Comparison of ENCODE assay signal across 8 cellular contexts in the genomic region with DNA sequence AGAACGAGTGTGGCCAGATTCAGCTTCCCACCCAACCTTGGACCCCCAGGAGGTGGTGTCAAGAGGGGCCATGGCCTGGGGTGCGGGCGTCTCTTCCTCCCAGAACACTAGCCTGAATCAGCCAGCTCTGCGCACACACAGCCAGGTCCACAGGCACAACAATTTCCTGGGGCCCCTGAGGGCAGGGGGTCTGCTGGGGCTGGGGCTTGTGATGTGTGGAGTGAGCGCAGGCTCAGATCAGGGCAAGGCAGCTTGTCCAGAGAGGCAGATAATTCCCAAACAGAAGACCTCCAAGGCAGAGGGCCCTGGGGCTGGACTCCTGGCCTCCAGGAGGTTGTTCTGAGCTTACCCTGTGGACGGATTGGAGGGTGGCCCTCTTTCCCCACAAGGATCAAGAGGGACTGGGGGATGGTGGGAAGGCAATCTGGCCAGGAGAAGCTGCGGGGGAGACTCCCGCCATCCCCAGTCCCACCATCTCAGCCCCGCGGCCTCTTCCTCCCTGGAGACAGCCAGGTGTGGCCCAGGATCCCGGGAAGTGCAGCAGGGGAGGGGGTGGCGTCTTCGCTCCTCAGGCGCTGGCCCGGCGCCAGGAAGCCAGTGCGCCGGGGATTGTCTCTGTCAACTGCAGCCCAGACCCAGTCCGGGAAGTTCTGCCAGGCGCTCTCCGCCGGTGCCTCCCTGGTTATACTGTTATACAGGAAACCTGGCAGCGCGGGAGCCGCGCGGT. TPM values are rescaled to one million over a fixed set of nuclear protein-coding genes. Genes with fewer than 3 reads are reported as not detected.
DNase-seq lines count a peak whose midpoint lies in the region; ATAC-seq and TF ChIP-seq lines count a peak whose summit lies in the region.
"Had no signal": no experiment of that assay in that cellular context is flagged by ENCODE, and none has a peak within 500 bp of the region (broad histone marks: within the 10 kb centered on the region; RNA-seq: fewer than 3 reads in every experiment).

No MANE protein-coding gene starts in this region.

- no peaks in the 10 kb centered on the region for H4K20me1 ChIP-seq in PC-3 (ENCODE audit: low read length)

- H3K4me2 ChIP-seq in PC-3 (ENCODE audit: low read length), result peak overlapping the region; percentile 82

- WGBS in esophagus muscularis mucosa, result 11% methylated on average over 15 of the region's 27 CpGs
- 15 to 33% methylated on average over 8 to 22 of the region's 27 CpGs for WGBS in body of pancreas, 2 donors

- no peaks in the 10 kb centered on the region for H3K36me3 ChIP-seq in HUES48 (ENCODE audit: control insufficient read depth, insufficient read depth, low read length)
- H3K36me3 ChIP-seq in PC-3 (ENCODE audit: low read depth, low read length), result no peaks in the 10 kb centered on the region
- H3K36me3 ChIP-seq in esophagus muscularis mucosa, result no peaks in the 10 kb centered on the region
- H3K36me3 ChIP-seq in rectal smooth muscle tissue (ENCODE audit: control insufficient read depth, insufficient read depth, low read length), result no peaks in the 10 kb centered on the region
- no peaks in the 10 kb centered on the region for H3K36me3 ChIP-seq in body of pancreas (replicated peaks in 1 of 2; ENCODE audit: insufficient read depth in 1 of 2, low read depth in 2 of 2)

- intact Hi-C loops in PC-3 (cut with micrococcal nuclease), result loop anchor here (10.0 kb wide), 1 partner anchor 131 kb away; no protein-coding TSS in a partner anchor
- intact Hi-C loops in esophagus muscularis mucosa (cut with DNase I), result no loop called here
- intact Hi-C loops in body of pancreas (cut with DNase I), result no loop called here

- CTCF ChIA-PET in PC-3 (lab: Charles Lee), result no interaction called here

- no peak overlapping the region for H3K27ac ChIP-seq in HUES48 (ENCODE audit: low read depth, low read length)
- H3K27ac ChIP-seq in PC-3 (ENCODE audit: low read length), result no peak overlapping the region
- H3K27ac ChIP-seq in esophagus muscularis mucosa (replicated peaks in 1 of 4), result no peak overlapping the region
- no peak overlapping the region for H3K27ac ChIP-seq in rectal smooth muscle tissue (ENCODE audit: low read depth, low read length)
- no peak overlapping the region for H3K27ac ChIP-seq in body of pancreas
- H3K27ac ChIP-seq: VCaP had no signal

- BruUV-seq in PC-3 (replicated peaks; lab: Mats Ljungman, UMichigan), result no TSS peak

- no peaks in the 10 kb centered on the region for H3K79me2 ChIP-seq in PC-3 (ENCODE audit: low read length)

- H3K4me1 ChIP-seq in HUES48 (ENCODE audit: control insufficient read depth, insufficient read depth, low read length) (peaks cover 14% of the 10 kb centered on the region), PC-3 (ENCODE audit: insufficient read depth, low read length) (peaks cover 28% of the 10 kb centered on the region), esophagus muscularis mucosa (peaks cover 47 to 53% (median 51%) of the 10 kb centered on the region in 4 donors), rectal smooth muscle tissue (ENCODE audit: control insufficient read depth, insufficient read depth, low read length) (peaks cover 10% of the 10 kb centered on the region), body of pancreas (peaks cover 51% of the 10 kb centered on the region)

- H3K9ac ChIP-seq in HUES48 (ENCODE audit: low read depth, low read length) (no peak overlapping the region), PC-3 (ENCODE audit: low read length) (no peak overlapping the region), rectal smooth muscle tissue (ENCODE audit: low read length) (no peak overlapping the region)

- TF ChIP-seq CTCF in PC-3 (conservative IDR thresholded peaks at IDR 0.05; ENCODE audit: low read depth, low read length), result no peak
- no peak for TF ChIP-seq CTCF in esophagus muscularis mucosa (IDR thresholded peaks at IDR 0.05)
- no peak for TF ChIP-seq CTCF in body of pancreas (IDR thresholded peaks at IDR 0.05)

- TF ChIP-seq POLR2A in esophagus muscularis mucosa (IDR thresholded peaks at IDR 0.05; ENCODE audit: low read depth) (no peak), body of pancreas (IDR thresholded peaks at IDR 0.05) (no peak)

- no peaks in the 10 kb centered on the region for H3K9me2 ChIP-seq in PC-3 (replicated peaks; ENCODE audit: low read length)

- ATAC-seq in PC-3 (no peak), body of pancreas (no peak), HG02884 (IDR thresholded peaks at IDR 0.05; ENCODE audit: unreplicated experiment) (no peak)

- peak overlapping the region; percentile 44; the same call in 1 of the 2 replicates for H2AFZ ChIP-seq in PC-3 (ENCODE audit: low read length)

- TF ChIP-seq EP300 in esophagus muscularis mucosa (IDR thresholded peaks at IDR 0.05), result no peak

- no peaks in the 10 kb centered on the region for H3F3A ChIP-seq in PC-3 (ENCODE audit: low read length, unreplicated experiment)

- H3K9me3 ChIP-seq in HUES48 (ENCODE audit: control insufficient read depth, insufficient read depth, low read length) (no peaks in the 10 kb centered on the region), PC-3 (ENCODE audit: low read length) (no peaks in the 10 kb centered on the region), esophagus muscularis mucosa (no peaks in the 10 kb centered on the region), body of pancreas (no peaks in the 10 kb centered on the region)

- peak; percentile 27 for DNase-seq in PC-3
- DNase-seq in esophagus muscularis mucosa (ENCODE audit: extremely low spot score), result no peak
- no peak for DNase-seq in body of pancreas
- DNase-seq in stimulated activated CD8-positive, alpha-beta memory T cell treated with anti-CD3 and anti-CD28 coated beads, Interleukin-4, amount 100 ng/mL, for 48 hours, result no peak

- POLR2A ChIA-PET in PC-3 (lab: Charles Lee; ENCODE audit: unreplicated experiment), result interaction anchor here (0.6 kb wide), 1 partner anchor 39 kb away, joined by 4 read pairs; no protein-coding TSS in a partner anchor

- H3K4me3 ChIP-seq in HUES48 (ENCODE audit: low read depth, low read length), result peak overlapping the region; percentile 58
- peak overlapping the region; percentile 55 for H3K4me3 ChIP-seq in PC-3 (ENCODE audit: low read length)
- peak overlapping the region; percentile 46 to 57 (median 48) for H3K4me3 ChIP-seq in esophagus muscularis mucosa
- H3K4me3 ChIP-seq in rectal smooth muscle tissue (ENCODE audit: low read length), result peak overlapping the region; percentile 27
- no peak overlapping the region for H3K4me3 ChIP-seq in body of pancreas

- H3K27me3 ChIP-seq in HUES48 (ENCODE audit: control insufficient read depth, insufficient read depth, low read length), result peaks cover 89% of the 10 kb centered on the region
- peaks cover 61% of the 10 kb centered on the region for H3K27me3 ChIP-seq in PC-3 (ENCODE audit: low read length)
- H3K27me3 ChIP-seq in esophagus muscularis mucosa, result peaks cover 10 to 63% (median 52%) of the 10 kb centered on the region in 4 donors
- peaks cover 32% of the 10 kb centered on the region for H3K27me3 ChIP-seq in rectal smooth muscle tissue (ENCODE audit: control insufficient read depth, insufficient read depth, low read length)
- peaks cover 0 to 36% of the 10 kb centered on the region in 2 donors for H3K27me3 ChIP-seq in body of pancreas

RNA-seq across cellular contexts. Expression of gene AMZ2, which starts 52.0 kb away (rescaled TPM):
- total RNA-seq in PC-3 (2014; rRNA removed), result 81.1 and 88.5 TPM in 2 replicates
- 10 to 100 TPM; 38.2 to 69.9 (median 60.1) TPM for total RNA-seq in esophagus muscularis mucosa
- 10 to 100 TPM; 23.3 to 28.3 TPM for total RNA-seq in body of pancreas

Comparison
In these comparisons a context has a peak if more than half of its experiments do, and no peak if none do; other contexts are left out.
1. H3K4me3 ChIP-seq: peak in HUES48 (single experiment), PC-3 (single experiment), esophagus muscularis mucosa (4 of 4) and rectal smooth muscle tissue (single experiment); none in body of pancreas (0 of 2).